Comparison of ENCODE assay signal across 30 cellular contexts in genomic region chr1:60959701-60960100, GRCh38.
"Had no signal": no experiment of that assay in that cellular context is flagged by ENCODE, and none has a peak within 500 bp of the region (broad histone marks: within the 10 kb centered on the region; RNA-seq: fewer than 3 reads in every experiment).

No MANE protein-coding gene starts in this region.

- H3K27ac ChIP-seq: ascending aorta, cardiac muscle cell, VCaP had no signal

- ATAC-seq: activated CD8-positive, alpha-beta memory T cell treated with anti-CD3 and anti-CD28 coated beads, Interleukin-2, amount 10 ng/mL, durations not matched to agents 7 days and 5 days; activated CD8-positive, alpha-beta T cell treated with anti-CD3 and anti-CD28 coated beads, Interleukin-2, amount 10 ng/mL, durations not matched to agents 7 days and 5 days; activated naive CD8-positive, alpha-beta T cell treated with anti-CD3 and anti-CD28 coated beads, Interleukin-2, amount 50 U/mL, for 24 hours had no signal

- FAIRE-seq: bronchial epithelial cell, TTC549 had no signal

- DNase-seq: activated B cell treated with CpG ODN at 0.5 μM for 24 hours; activated CD4-positive, alpha-beta memory T cell treated with anti-CD3 and anti-CD28 coated beads, Interleukin-2, amount 10 ng/mL, durations not matched to agents 7 days and 5 days; activated CD4-positive, alpha-beta T cell treated with anti-CD3 and anti-CD28 coated beads for 48 hours; activated CD4-positive, alpha-beta T cell treated with anti-CD3 and anti-CD28 coated beads, Interleukin-2, amount 10 ng/mL, durations not matched to agents 7 days and 5 days; activated CD4-positive, alpha-beta T cell treated with anti-CD3 and anti-CD28 coated beads, Interleukin-2, amount 50 U/mL, for 48 hours; activated CD4-positive, CD25-positive, alpha-beta regulatory T cell treated with anti-CD3 and anti-CD28 coated beads, Interleukin-2, amount 50 U/mL, for 72 hours; activated CD8-positive, alpha-beta memory T cell treated with anti-CD3 and anti-CD28 coated beads for 24 hours; activated CD8-positive, alpha-beta memory T cell treated with anti-CD3 and anti-CD28 coated beads, Interleukin-2, amount 10 ng/mL, durations not matched to agents 7 days and 5 days; activated CD8-positive, alpha-beta memory T cell treated with anti-CD3 and anti-CD28 coated beads, Interleukin-2, amount 50 U/mL, for 48 hours; activated CD8-positive, alpha-beta T cell treated with anti-CD3 and anti-CD28 coated beads, Interleukin-2, amount 10 ng/mL, durations not matched to agents 7 days and 5 days; activated effector memory CD4-positive, alpha-beta T cell treated with Interleukin-2 at 50 U/mL for 16 hours; activated gamma-delta T cell; activated naive CD4-positive, alpha-beta T cell treated with anti-CD3 and anti-CD28 coated beads, Interleukin-2, amount 10 ng/mL, durations not matched to agents 7 days and 5 days; activated naive CD4-positive, alpha-beta T cell treated with Interleukin-2 at 50 U/mL for 16 hours; activated naive CD8-positive, alpha-beta T cell treated with anti-CD3 and anti-CD28 coated beads, Interleukin-2, amount 10 ng/mL, durations not matched to agents 7 days and 5 days; activated naive CD8-positive, alpha-beta T cell treated with anti-CD3 and anti-CD28 coated beads, Interleukin-2, amount 50 U/mL, for 24 hours; activated T-cell treated with anti-CD3 and anti-CD28 coated beads, Interleukin-2, amount 50 U/mL, for 24 hours; activated T-cell treated with anti-CD3 and anti-CD28 coated beads, Interleukin-2, amount 50 U/mL, for 48 hours; amygdala; anterior cingulate cortex; caudate nucleus; cerebellar nuclear complex; T-helper 1 cell; T-helper 2 cell; T-helper 9 cell had no signal

- H3K27me3 ChIP-seq: ascending aorta, cardiac muscle cell had no signal

- H3K36me3 ChIP-seq: ascending aorta, cardiac muscle cell had no signal

- H3K4me3 ChIP-seq: ascending aorta, cardiac muscle cell had no signal

- H3K9me3 ChIP-seq: ascending aorta had no signal
